19 cellular contexts compared by ENCODE assay signal in the genomic region with DNA sequence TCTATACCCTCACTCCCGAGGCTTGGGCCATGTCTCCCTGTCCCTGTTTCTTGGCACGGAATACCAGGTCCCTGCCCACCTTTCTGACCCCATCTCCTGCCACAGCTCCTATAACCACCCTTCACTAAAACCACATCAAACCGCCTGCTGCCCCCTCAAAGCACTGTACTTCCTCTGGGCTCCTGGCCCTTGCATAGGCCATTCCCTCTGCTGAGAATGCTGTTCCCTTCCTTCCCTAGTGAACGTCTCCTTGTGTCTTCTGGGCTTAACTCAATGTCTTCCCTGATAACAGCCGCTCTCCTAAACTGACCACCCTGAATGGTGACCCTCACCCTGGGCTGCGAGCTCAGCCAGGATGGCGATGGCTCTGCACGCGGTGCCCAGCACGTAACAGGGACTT. TPM values are rescaled to one million over a fixed set of nuclear protein-coding genes. Genes with fewer than 3 reads are reported as not detected.
"Had no signal": no experiment of that assay in that cellular context is flagged by ENCODE, and none has a peak within 500 bp of the region (broad histone marks: within the 10 kb centered on the region; RNA-seq: fewer than 3 reads in every experiment).

No MANE protein-coding gene starts in this region.

- DNase-seq: activated CD4-positive, alpha-beta T cell treated with anti-CD3 and anti-CD28 coated beads for 1 hour; activated gamma-delta T cell treated with Interleukin-2 at 50 U/mL for 16 hours; anterior cingulate cortex; caudate nucleus; colonic mucosa; gastrocnemius medialis; heart left ventricle; left ventricle myocardium inferior; mammary epithelial cell; ovary; psoas muscle; T-helper 1 cell; T1000; testis had no signal

- H3K27me3 Mint-ChIP-seq: type B pancreatic cell had no signal

- ATAC-seq: gastrocnemius medialis, heart left ventricle, psoas muscle, right cardiac atrium had no signal

- H3K9me3 ChIP-seq: colonic mucosa, gastrocnemius medialis, heart left ventricle, left ventricle myocardium inferior, ovary, psoas muscle, testis had no signal

- H3K9me3 Mint-ChIP-seq: type B pancreatic cell had no signal

- H3K4me3 Mint-ChIP-seq: brain, type B pancreatic cell had no signal

- H3K27ac Mint-ChIP-seq: brain, type B pancreatic cell had no signal

- H3K36me3 Mint-ChIP-seq: brain, type B pancreatic cell had no signal

RNA-seq across cellular contexts. Expression of a gene that starts 10.7 kb away (rescaled TPM):
- total RNA-seq: colonic mucosa, gastrocnemius medialis, heart left ventricle, kidney epithelial cell, left ventricle myocardium inferior, mammary epithelial cell, mononuclear cell, ovary, psoas muscle, right cardiac atrium had no signal
